In the genomic region with DNA sequence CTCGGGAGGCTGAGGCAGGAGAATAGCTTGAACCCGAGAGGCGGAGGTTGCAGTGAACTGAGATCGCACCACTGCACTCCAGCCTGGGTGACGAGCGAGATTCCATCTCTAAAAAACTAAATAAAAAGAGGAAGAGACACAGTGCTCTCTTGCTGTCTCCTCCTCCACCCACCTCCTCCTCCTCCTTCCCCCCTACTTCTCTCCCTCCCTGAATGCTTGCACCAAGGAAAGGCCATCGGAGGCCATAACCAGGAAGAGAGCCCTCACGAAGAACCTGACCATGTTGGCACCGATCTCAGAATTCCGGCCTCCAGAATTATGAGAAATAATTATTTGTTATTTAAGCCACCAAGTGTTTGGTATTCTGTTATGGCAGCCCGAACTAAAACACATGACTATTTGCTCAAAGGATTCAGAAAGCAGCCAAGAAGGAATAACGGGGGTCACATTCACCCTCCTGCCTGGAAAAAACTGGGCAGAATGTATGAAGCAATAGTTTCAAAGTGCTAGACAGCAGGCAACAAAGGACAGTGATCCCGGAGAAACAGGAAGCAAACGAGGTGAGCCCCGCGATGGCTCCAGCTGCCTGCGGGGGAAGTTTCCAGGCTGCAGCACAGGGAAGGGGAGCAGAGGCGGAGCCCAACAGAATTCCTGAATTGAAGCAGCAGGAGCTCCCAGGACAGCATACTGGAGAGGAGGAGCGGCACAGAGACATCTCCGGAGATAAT, we compare ENCODE assay signal across 8 cellular contexts. TPM values are rescaled to one million over a fixed set of nuclear protein-coding genes. Genes with fewer than 3 reads are reported as not detected.
DNase-seq lines count a peak whose midpoint lies in the region; FAIRE-seq and TF ChIP-seq lines count a peak whose summit lies in the region.

No MANE protein-coding gene starts in this region.

- peak overlapping the region; percentile 61 for H2AFZ ChIP-seq in endothelial cell of umbilical vein (ENCODE audit: low read depth, low read length)

- H3K27me3 ChIP-seq in BJ (ENCODE audit: control insufficient read depth, insufficient read depth, low read length) (no peaks in the 10 kb centered on the region), endothelial cell of umbilical vein (ENCODE audit: control insufficient read depth in 2 of 2, insufficient read depth in 2 of 2, low read length in 2 of 2) (no peaks in the 10 kb centered on the region), mucosa of rectum (ENCODE audit: control insufficient read depth in 2 of 2, insufficient read depth in 2 of 2, low read length in 2 of 2) (no peaks in the 10 kb centered on the region)

- peaks cover 5% of the 10 kb centered on the region for H3K4me1 ChIP-seq in endothelial cell of umbilical vein (ENCODE audit: control insufficient read depth, extremely low read depth, insufficient read depth, low read length)
- H3K4me1 ChIP-seq in mucosa of rectum (ENCODE audit: control insufficient read depth in 2 of 2, insufficient read depth in 2 of 2, low read length in 2 of 2) = peaks cover 0 to 5% of the 10 kb centered on the region in 2 donors

- DNase-seq in BJ (ENCODE audit: low read depth) (peak; percentile 25), NCI-H2227 (lab: John Stamatoyannopoulos, UW; ENCODE audit: unreplicated experiment) (peak; percentile 44), endothelial cell of umbilical vein (ENCODE audit: low read depth, low spot score) (peak; percentile 32), germinal center (ENCODE audit: low spot score) (no peak), SW 1271 (lab: John Stamatoyannopoulos, UW) (no peak), NCI-H1092 treated with DMSO at 0.1 percent for 48 hours (lab: John Stamatoyannopoulos, UW) (no peak)
- DNase-seq in effector CD8-positive, alpha-beta T cell (lab: John Stamatoyannopoulos, UW) = no peak

- CTCF ChIA-PET in BJ (lab: Yijun Ruan, JAX) = interaction anchor here (0.8 to 1.5 kb wide), 4 partner anchors 12 to 104 kb away, joined by 3 to 4 read pairs (median 3); no protein-coding TSS in a partner anchor
- CTCF ChIA-PET in endothelial cell of umbilical vein (lab: Charles Lee) = interaction anchor here (1.4 kb wide), 1 partner anchor 10 kb away, joined by 5 read pairs; no protein-coding TSS in a partner anchor

- no peaks in the 10 kb centered on the region for H3K79me2 ChIP-seq in endothelial cell of umbilical vein (ENCODE audit: control insufficient read depth, insufficient read depth, low read length)

- no peaks in the 10 kb centered on the region for H3K9me1 ChIP-seq in endothelial cell of umbilical vein (replicated peaks; ENCODE audit: control insufficient read depth, extremely low read depth, insufficient read depth, low read length)

- no TSS peak for BruUV-seq in endothelial cell of umbilical vein (replicated peaks; lab: Mats Ljungman, UMichigan)

- TF ChIP-seq CTCF in BJ (IDR thresholded peaks at IDR 0.05; ENCODE audit: insufficient read depth, low read depth, low read length) = no peak
- no peak for TF ChIP-seq CTCF in endothelial cell of umbilical vein (IDR thresholded peaks at IDR 0.05; ENCODE audit: extremely low read depth in 1 of 2, insufficient read depth in 1 of 2, low read depth in 1 of 2, low read length in 2 of 2)

- no peak for TF ChIP-seq POLR2A in endothelial cell of umbilical vein (IDR thresholded peaks at IDR 0.05; ENCODE audit: low read depth, low read length)

- dilution Hi-C loops in endothelial cell of umbilical vein (cut with MboI; ENCODE audit: extremely low pct_ligation_motif_present, low sequenced_read_pairs) = no loop called here

- H3K9me3 ChIP-seq in endothelial cell of umbilical vein (replicated peaks; ENCODE audit: control insufficient read depth, insufficient read depth, low read length) (no peaks in the 10 kb centered on the region), mucosa of rectum (ENCODE audit: control insufficient read depth in 2 of 2, low read length in 2 of 2) (no peaks in the 10 kb centered on the region)

- H3K9ac ChIP-seq in endothelial cell of umbilical vein (replicated peaks; ENCODE audit: extremely low read depth, insufficient read depth, low read length) (peak overlapping the region; percentile 28), mucosa of rectum (ENCODE audit: low read depth in 1 of 2, low read length in 2 of 2) (no peak overlapping the region)

- peak overlapping the region; percentile 24; the same call in 1 of the 2 replicates for H3K4me3 ChIP-seq in BJ (ENCODE audit: low read depth, low read length)
- H3K4me3 ChIP-seq in endothelial cell of umbilical vein (replicated peaks in 1 of 3; ENCODE audit: insufficient read depth in 1 of 3, low read depth in 1 of 3, low read length in 3 of 3) = peak overlapping the region in 2 of 3 experiments; percentile 5 to 22
- peak overlapping the region; percentile 40 to 69 for H3K4me3 ChIP-seq in mucosa of rectum (ENCODE audit: low read length in 2 of 2)

- POLR2A ChIA-PET in BJ (lab: Charles Lee) = interaction anchor here (1.0 kb wide), 1 partner anchor 10 kb away, joined by 4 read pairs; no protein-coding TSS in a partner anchor
- POLR2A ChIA-PET in endothelial cell of umbilical vein (lab: Charles Lee) = no interaction called here

- H4K20me1 ChIP-seq in endothelial cell of umbilical vein (replicated peaks; ENCODE audit: control insufficient read depth, extremely low read depth, insufficient read depth, low read length) = no peaks in the 10 kb centered on the region

- intact Hi-C loops in endothelial cell of umbilical vein (cut with micrococcal nuclease) = no loop called here

- peak overlapping the region; percentile 78 for H3K4me2 ChIP-seq in endothelial cell of umbilical vein (ENCODE audit: insufficient read depth, low read length)

- no peaks in the 10 kb centered on the region for H3K36me3 ChIP-seq in BJ (ENCODE audit: control insufficient read depth, insufficient read depth, low read length)
- no peaks in the 10 kb centered on the region for H3K36me3 ChIP-seq in endothelial cell of umbilical vein (ENCODE audit: control insufficient read depth in 2 of 2, extremely low read depth in 1 of 2, insufficient read depth in 2 of 2, low read length in 2 of 2)
- H3K36me3 ChIP-seq in mucosa of rectum (ENCODE audit: control insufficient read depth in 2 of 2, insufficient read depth in 2 of 2, low read length in 2 of 2) = no peaks in the 10 kb centered on the region

- H3K27ac ChIP-seq in endothelial cell of umbilical vein (ENCODE audit: insufficient read depth, low read depth, low read length) (no peak overlapping the region), mucosa of rectum (ENCODE audit: low read depth in 2 of 2, low read length in 2 of 2) (no peak overlapping the region)

- no peak for FAIRE-seq in endothelial cell of umbilical vein (lab: Jason Lieb, UNC)

TF ChIP-seq in endothelial cell of umbilical vein, 7 proteins besides CTCF, POLR2A, EP300 and RAD21:
- TF ChIP-seq POLR2AphosphoS5 (IDR thresholded peaks at IDR 0.05; ENCODE audit: insufficient read depth, low read depth, low read length) (no peak), GATA2 (IDR thresholded peaks at IDR 0.05; ENCODE audit: insufficient read depth, insufficient read length, low read depth, low read length) (no peak), EZH2 (IDR thresholded peaks at IDR 0.05; ENCODE audit: borderline replicate concordance, low read depth, low read length, severe bottlenecking) (no peak), MYC (IDR thresholded peaks at IDR 0.05; ENCODE audit: low read depth, low read length) (no peak), JUN (IDR thresholded peaks at IDR 0.05; ENCODE audit: borderline replicate concordance, insufficient read depth, insufficient read length, low read depth) (no peak), FOS (IDR thresholded peaks at IDR 0.05; ENCODE audit: borderline replicate concordance, insufficient read depth, low read length) (no peak)
- TF ChIP-seq, protein P1, sequence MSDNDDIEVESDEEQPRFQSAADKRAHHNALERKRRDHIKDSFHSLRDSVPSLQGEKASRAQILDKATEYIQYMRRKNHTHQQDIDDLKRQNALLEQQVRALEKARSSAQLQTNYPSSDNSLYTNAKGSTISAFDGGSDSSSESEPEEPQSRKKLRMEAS (IDR thresholded peaks at IDR 0.05; ENCODE audit: insufficient read depth, insufficient read length) = no peak

RNA-seq across cellular contexts. Expression of a gene that starts 35.8 kb away (rescaled TPM):
- polyA plus RNA-seq in BJ (2011; rRNA removed) = not detected in 2 replicates
- not detected in 2 replicates for polyA minus RNA-seq in BJ (2011; rRNA and poly(A)+ RNA removed)
- total RNA-seq in endothelial cell of umbilical vein = not detected in 2 replicates
- polyA plus RNA-seq in endothelial cell of umbilical vein = not detected in 2 replicates
- polyA plus RNA-seq in endothelial cell of umbilical vein (2011; cell fraction: cytosol; rRNA removed) = not detected in 2 replicates
- not detected in 2 replicates for polyA plus RNA-seq in endothelial cell of umbilical vein (2011; cell fraction: nucleus; rRNA removed)
- polyA plus RNA-seq in endothelial cell of umbilical vein (2012) = not detected in 2 replicates
- not detected in 2 replicates for polyA minus RNA-seq in endothelial cell of umbilical vein
- polyA minus RNA-seq in endothelial cell of umbilical vein (2011; cell fraction: cytosol; rRNA and poly(A)+ RNA removed) = not detected
- not detected in 2 replicates for polyA minus RNA-seq in endothelial cell of umbilical vein (2011; cell fraction: nucleus; rRNA and poly(A)+ RNA removed)

RNA-seq across cellular contexts. Expression of a gene that starts 36.0 kb away (rescaled TPM):
- polyA plus RNA-seq in BJ (2011; rRNA removed) = 52.9 and 54.6 TPM in 2 replicates
- polyA minus RNA-seq in BJ (2011; rRNA and poly(A)+ RNA removed) = 16.2 and 27.7 TPM in 2 replicates
- total RNA-seq in endothelial cell of umbilical vein = 26.1 and 28.1 TPM in 2 replicates
- polyA plus RNA-seq in endothelial cell of umbilical vein = 21.8 and 25.3 TPM in 2 replicates
- 35.6 and 38.0 TPM in 2 replicates for polyA plus RNA-seq in endothelial cell of umbilical vein (2011; cell fraction: cytosol; rRNA removed)
- polyA plus RNA-seq in endothelial cell of umbilical vein (2011; cell fraction: nucleus; rRNA removed) = 18.3 and 20.5 TPM in 2 replicates
- 29.6 and 30.9 TPM in 2 replicates for polyA plus RNA-seq in endothelial cell of umbilical vein (2012)
- 16.1 and 24.7 TPM in 2 replicates for polyA minus RNA-seq in endothelial cell of umbilical vein
- polyA minus RNA-seq in endothelial cell of umbilical vein (2011; cell fraction: cytosol; rRNA and poly(A)+ RNA removed) = 14.3 TPM
- polyA minus RNA-seq in endothelial cell of umbilical vein (2011; cell fraction: nucleus; rRNA and poly(A)+ RNA removed) = 8.1 and 8.9 TPM in 2 replicates

RNA-seq across cellular contexts. Expression of a gene that starts 36.7 kb away (rescaled TPM):
- polyA plus RNA-seq in BJ (2011; rRNA removed) (12.8 and 38.3 TPM in 2 replicates), endothelial cell of umbilical vein (8.4 and 13.0 TPM in 2 replicates)
- 2.2 and 3.0 TPM in 2 replicates for polyA minus RNA-seq in BJ (2011; rRNA and poly(A)+ RNA removed)
- 31.4 and 34.0 TPM in 2 replicates for total RNA-seq in endothelial cell of umbilical vein
- 24.3 and 29.0 TPM in 2 replicates for polyA plus RNA-seq in endothelial cell of umbilical vein (2011; cell fraction: cytosol; rRNA removed)
- polyA plus RNA-seq in endothelial cell of umbilical vein (2011; cell fraction: nucleus; rRNA removed) = 17.4 and 23.7 TPM in 2 replicates
- 28.7 and 44.1 TPM in 2 replicates for polyA plus RNA-seq in endothelial cell of umbilical vein (2012)
- polyA minus RNA-seq in endothelial cell of umbilical vein = 3.4 and 5.1 TPM in 2 replicates
- 10.3 TPM for polyA minus RNA-seq in endothelial cell of umbilical vein (2011; cell fraction: cytosol; rRNA and poly(A)+ RNA removed)
- polyA minus RNA-seq in endothelial cell of umbilical vein (2011; cell fraction: nucleus; rRNA and poly(A)+ RNA removed) = 10.1 and 18.3 TPM in 2 replicates

Comparison
In these comparisons a context has a peak if more than half of its experiments do, and no peak if none do; other contexts are left out.
1. DNase-seq: peak in BJ (single experiment), NCI-H2227 (single experiment) and endothelial cell of umbilical vein (single experiment); none in germinal center (single experiment), effector CD8-positive, alpha-beta T cell (single experiment), SW 1271 (0 of 2) and NCI-H1092 treated with DMSO at 0.1 percent for 48 hours (single experiment).
2. Peak in every context shown above with its lines, with median percentiles within 50 percentile points of each other: H3K4me3 ChIP-seq.